ENCODE assay signal across 22 cellular contexts in the genomic region with DNA sequence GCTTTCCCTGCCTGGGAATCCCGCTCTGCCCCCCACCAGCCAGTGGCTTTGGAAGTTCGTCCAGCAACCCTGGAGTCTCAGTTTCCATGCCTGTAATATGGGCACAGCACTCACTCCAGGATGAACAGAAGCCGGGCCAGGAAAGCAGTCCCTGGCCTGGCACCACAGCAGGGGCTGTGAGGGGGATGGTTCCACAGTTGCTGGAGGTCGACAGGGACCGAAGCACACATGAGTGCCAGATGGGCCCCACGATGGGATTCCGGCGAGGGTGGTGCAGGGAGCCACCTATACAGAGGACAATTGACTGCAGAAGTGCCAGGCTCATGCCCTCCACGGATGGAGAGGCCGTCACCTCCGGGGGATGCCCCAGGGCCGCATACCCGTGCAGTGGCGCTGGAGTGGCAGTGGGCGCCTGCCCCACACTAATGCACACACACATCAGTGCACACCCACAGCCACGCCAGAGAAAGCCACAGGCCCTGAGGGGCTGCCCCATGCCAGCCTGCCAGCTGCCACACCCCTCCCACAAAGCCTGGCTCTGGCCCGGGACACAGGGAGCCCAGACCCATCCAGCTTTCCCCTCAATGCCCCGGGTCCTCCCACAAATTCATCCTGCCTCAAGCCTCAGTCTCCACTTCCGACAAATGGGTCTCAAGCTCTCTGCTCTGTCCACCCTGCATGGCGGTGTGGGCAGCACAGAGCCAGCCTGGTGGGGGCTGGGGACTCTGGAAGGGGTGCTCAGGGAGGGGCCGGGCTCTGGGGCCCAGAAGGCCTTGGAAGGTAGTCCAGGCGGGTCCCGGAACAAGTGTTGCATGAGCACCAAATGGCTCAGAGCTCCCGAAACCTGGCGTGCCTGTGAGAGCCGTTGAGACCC. TPM values are rescaled to one million over a fixed set of nuclear protein-coding genes. Genes with fewer than 3 reads are reported as not detected.
DNase-seq lines count a peak whose midpoint lies in the region; ATAC-seq and TF ChIP-seq lines count a peak whose summit lies in the region.
"Had no signal": no experiment of that assay in that cellular context is flagged by ENCODE, and none has a peak within 500 bp of the region (broad histone marks: within the 10 kb centered on the region; RNA-seq: fewer than 3 reads in every experiment).

No MANE protein-coding gene starts in this region.

- no peak for TF ChIP-seq CTCF in Peyer's patch (IDR thresholded peaks at IDR 0.05)
- TF ChIP-seq CTCF in spleen (IDR thresholded peaks at IDR 0.05 in 8 of 11, conservative IDR thresholded peaks at IDR 0.05 in 3 of 11) = no peak

- no peaks in the 10 kb centered on the region for H3K9me3 ChIP-seq in Peyer's patch
- H3K9me3 ChIP-seq in spleen = no peaks in the 10 kb centered on the region
- H3K9me3 ChIP-seq: A549; BLaER1 treated with 17β-estradiol and CSF1 and Interleukin-3, amounts not matched to agents 10 nM and 100 nM had no signal

- ATAC-seq in HG03378 (IDR thresholded peaks at IDR 0.05; ENCODE audit: unreplicated experiment) = no peak
- ATAC-seq: A549; CD8-positive, alpha-beta T cell; GM12878; HCT116 had no signal

- intact Hi-C loops in spleen (cut with DNase I; ENCODE audit: low total_unique reads) = no loop called here

- H3K36me3 ChIP-seq in Peyer's patch (no peaks in the 10 kb centered on the region), spleen (no peaks in the 10 kb centered on the region)
- H3K36me3 ChIP-seq: BLaER1 treated with 17β-estradiol and CSF1 and Interleukin-3, amounts not matched to agents 10 nM and 100 nM had no signal

- H3K27ac ChIP-seq in Peyer's patch (no peak overlapping the region), spleen (no peak overlapping the region)
- H3K27ac ChIP-seq: A549; BLaER1 treated with 17β-estradiol and CSF1 and Interleukin-3, amounts not matched to agents 10 nM and 100 nM; GM23248 had no signal

- H3K27me3 ChIP-seq in Peyer's patch = no peaks in the 10 kb centered on the region
- peaks cover 0 to 8% (median 0%) of the 10 kb centered on the region in 7 donors for H3K27me3 ChIP-seq in spleen (replicated peaks in 1 of 7)

- no peak overlapping the region for H3K4me3 ChIP-seq in Peyer's patch
- H3K4me3 ChIP-seq in spleen = no peak overlapping the region
- H3K4me3 ChIP-seq: A549; BLaER1 treated with 17β-estradiol and CSF1 and Interleukin-3, amounts not matched to agents 10 nM and 100 nM; GM12878; GM23248 had no signal

- TF ChIP-seq POLR2A in Peyer's patch (IDR thresholded peaks at IDR 0.05) (no peak), spleen (IDR thresholded peaks at IDR 0.05) (no peak)

- DNase-seq in activated effector memory CD4-positive, alpha-beta T cell treated with anti-CD3 and anti-CD28 coated beads, Interleukin-2, amount 50 U/mL, for 16 hours = peak; percentile 61
- DNase-seq in activated effector memory CD4-positive, alpha-beta T cell treated with Interleukin-2 at 50 U/mL for 16 hours = no peak
- DNase-seq in Peyer's patch (peak in 2 of 3 donors; percentile 12 to 40), islet precursor cell (peak; percentile 41), spleen (peak; percentile 61), NCI-H2081 treated with DMSO at 0.1 percent for 48 hours (lab: John Stamatoyannopoulos, UW) (no peak), NCI-H82 treated with DMSO at 0.1 percent for 48 hours (lab: John Stamatoyannopoulos, UW; ENCODE audit: unreplicated experiment) (no peak)
- DNase-seq: Calu3, GF-D8, GM23248, NCI-H1092 treated with DMSO at 0.1 percent for 48 hours, NCI-H510A, NCI-H748 treated with DMSO at 0.1 percent for 48 hours, SHP77 treated with DMSO at 0.1 percent for 48 hours had no signal

- peaks cover 0 to 5% (median under 1%) of the 10 kb centered on the region in 4 donors for H3K4me1 ChIP-seq in Peyer's patch
- H3K4me1 ChIP-seq in spleen = peaks cover 6 to 11% (median 8%) of the 10 kb centered on the region in 6 donors
- H3K4me1 ChIP-seq: A549 had no signal

- WGBS in spleen, 5 donors = 81 to 89% (median 86%) methylated on average over 19 to 26 of the region's 26 CpGs

RNA-seq across cellular contexts. Expression of gene ASCL2, which starts 9.7 kb away (rescaled TPM):
- total RNA-seq in Peyer's patch (10 to 100 TPM in 1 of 4 donors, 1 to 10 TPM in 3; 7.5 to 11.9 (median 8.4) TPM), spleen (1 to 10 TPM; 1.9 to 3.0 (median 2.3) TPM)
- 1 to 10 TPM in 1 of 3 donors, under 1 TPM in 2; 0.68 to 1.3 (median 0.93) TPM for polyA plus RNA-seq in spleen
- total RNA-seq: Calu3; CD8-positive, alpha-beta T cell; GM12878; GM23248; OCI-LY7; RPMI7951 had no signal
- polyA plus RNA-seq: A549, GM12878, GM23248 had no signal

RNA-seq across cellular contexts. Expression of gene C11orf21, which starts 41.0 kb away (rescaled TPM):
- total RNA-seq in Peyer's patch (1 to 10 TPM in 3 of 4 donors, not detected in 1; 1.1 to 9.9 (median 1.3) TPM), spleen (10 to 100 TPM; 10.6 to 24.9 (median 18.1) TPM)
- polyA plus RNA-seq in spleen = 10 to 100 TPM in 1 of 3 donors, 1 to 10 TPM in 2; 8.6 to 12.1 (median 8.9) TPM
- total RNA-seq: Calu3, GM23248 had no signal
- polyA plus RNA-seq: A549, GM23248 had no signal

RNA-seq across cellular contexts. Expression of gene TSPAN32, which starts 41.1 kb away (rescaled TPM):
- total RNA-seq in Peyer's patch (1 to 10 TPM in 2 of 4 donors, not detected in 2; 1.6 to 1.7 TPM), spleen (10 to 100 TPM; 10.6 to 21.0 (median 17.6) TPM)
- polyA plus RNA-seq in spleen = 10 to 100 TPM; 11.2 to 21.8 (median 14.1) TPM
- total RNA-seq: Calu3, GM12878, GM23248 had no signal
- polyA plus RNA-seq: A549, GM23248 had no signal

Comparison
In these comparisons a context has a peak if more than half of its experiments do, and no peak if none do; other contexts are left out.
1. DNase-seq: peak in activated effector memory CD4-positive, alpha-beta T cell treated with anti-CD3 and anti-CD28 coated beads, Interleukin-2, amount 50 U/mL, for 16 hours (single experiment), Peyer's patch (2 of 3), islet precursor cell (single experiment) and spleen (single experiment); none in activated effector memory CD4-positive, alpha-beta T cell treated with Interleukin-2 at 50 U/mL for 16 hours (single experiment), NCI-H2081 treated with DMSO at 0.1 percent for 48 hours (single experiment) and NCI-H82 treated with DMSO at 0.1 percent for 48 hours (single experiment).
2. RNA of gene TSPAN32, which starts 41.1 kb away (total RNA-seq): 10.6 to 21.0 TPM in spleen; 1.6 to 1.7 TPM in Peyer's patch; every median in the first group is over 4 times any median in the second.